ENCODE assay signal across 27 cellular contexts in the genomic region with DNA sequence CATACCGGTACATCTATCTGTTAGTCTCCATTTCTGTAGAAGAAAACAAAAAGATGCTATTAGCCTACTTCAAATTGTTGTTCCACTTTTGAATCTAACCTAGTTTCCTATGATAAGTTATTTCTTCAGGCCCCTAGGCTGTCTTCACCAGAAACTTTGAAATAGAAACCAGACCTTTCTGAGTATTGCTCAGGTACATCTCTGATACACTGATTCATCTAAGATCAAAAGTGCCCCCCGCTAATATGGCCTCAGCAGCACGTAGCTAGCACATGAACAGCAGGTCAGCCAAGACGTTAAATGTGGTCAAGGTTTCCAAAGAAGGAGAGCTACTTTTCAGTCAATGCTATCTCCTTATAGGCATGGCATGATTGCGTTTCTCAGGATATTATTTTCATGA. TPM values are rescaled to one million over a fixed set of nuclear protein-coding genes. Genes with fewer than 3 reads are reported as not detected.
"Had no signal": no experiment of that assay in that cellular context is flagged by ENCODE, and none has a peak within 500 bp of the region (broad histone marks: within the 10 kb centered on the region; RNA-seq: fewer than 3 reads in every experiment).

No MANE protein-coding gene starts in this region.

- H3K27me3 Mint-ChIP-seq: naive B cell; stimulated activated naive CD8-positive, alpha-beta T cell treated with anti-CD3 and anti-CD28 coated beads, Interleukin-15, amount 100 ng/mL, for 72 hours had no signal

- H3K27me3 ChIP-seq: esophagus muscularis mucosa, gastroesophageal sphincter, heart left ventricle, hepatocyte, left lung, neutrophil, pancreas, right lobe of liver, suprapubic skin, vagina had no signal

- ATAC-seq: foreskin keratinocyte; gastroesophageal sphincter; heart left ventricle; left cardiac atrium; left lung; mucosa of descending colon; natural killer cell treated with Interleukin-12 subunit alpha and Interleukin-12 subunit beta and Interleukin-15 and Interleukin-18, amount 100 ng/mL, for 72 hours; pancreas; right lobe of liver; stimulated activated naive CD8-positive, alpha-beta T cell treated with anti-CD3 and anti-CD28 coated beads, Interleukin-15, amount 100 ng/mL, for 72 hours had no signal

- H3K36me3 ChIP-seq: esophagus muscularis mucosa, gastroesophageal sphincter, heart left ventricle, left lung, neutrophil, pancreas, right lobe of liver, vagina had no signal

- H3K4me3 Mint-ChIP-seq: mesothelial cell of epicardium; naive B cell; natural killer cell treated with Interleukin-12 subunit alpha and Interleukin-12 subunit beta and Interleukin-15 and Interleukin-18, amount 100 ng/mL, for 72 hours; neural crest cell; stimulated activated naive CD8-positive, alpha-beta T cell treated with anti-CD3 and anti-CD28 coated beads, Interleukin-15, amount 100 ng/mL, for 72 hours had no signal

- H3K4me1 ChIP-seq: foreskin keratinocyte, left lung, pancreas, right lobe of liver, suprapubic skin, vagina had no signal

- H3K9me3 ChIP-seq: esophagus muscularis mucosa, gastroesophageal sphincter, heart left ventricle, left lung, mucosa of descending colon, neutrophil, pancreas, right lobe of liver, suprapubic skin, vagina had no signal

- H3K4me3 ChIP-seq: esophagus muscularis mucosa, gastroesophageal sphincter, heart left ventricle, hepatocyte, left lung, mucosa of descending colon, pancreas, right lobe of liver, suprapubic skin, vagina had no signal

- H3K27ac ChIP-seq: esophagus muscularis mucosa, foreskin keratinocyte, gastroesophageal sphincter, heart left ventricle, hepatocyte, left lung, neutrophil, pancreas, right lobe of liver, suprapubic skin, vagina had no signal

- H3K9me3 Mint-ChIP-seq: natural killer cell treated with Interleukin-12 subunit alpha and Interleukin-12 subunit beta and Interleukin-15 and Interleukin-18, amount 100 ng/mL, for 72 hours; stimulated activated naive CD8-positive, alpha-beta T cell treated with anti-CD3 and anti-CD28 coated beads, Interleukin-15, amount 100 ng/mL, for 72 hours had no signal

- H3K27ac Mint-ChIP-seq: mesothelial cell of epicardium; natural killer cell treated with Interleukin-12 subunit alpha and Interleukin-12 subunit beta and Interleukin-15 and Interleukin-18, amount 100 ng/mL, for 72 hours; stimulated activated naive CD8-positive, alpha-beta T cell treated with anti-CD3 and anti-CD28 coated beads, Interleukin-15, amount 100 ng/mL, for 72 hours had no signal

- DNase-seq: dermis blood vessel endothelial cell; effector memory CD4-positive, alpha-beta T cell; foreskin keratinocyte; heart left ventricle; left cardiac atrium; left lung; mesenchymal stem cell; mucosa of descending colon; naive B cell; pancreas; right lobe of liver; small intestine; stimulated activated CD4-positive, alpha-beta T cell treated with anti-CD3 and anti-CD28 coated beads, Interleukin-15, amount 100 ng/mL, for 24 hours; stimulated activated CD4-positive, alpha-beta T cell treated with anti-CD3 and anti-CD28 coated beads, Interleukin-2, amount 100 ng/mL, for 48 hours; stimulated activated naive CD4-positive, alpha-beta T cell; stimulated activated naive CD8-positive, alpha-beta T cell treated with anti-CD3 and anti-CD28 coated beads, Interleukin-15, amount 100 ng/mL, for 72 hours; trophoblast cell had no signal

- H3K36me3 Mint-ChIP-seq: mesothelial cell of epicardium had no signal

RNA-seq across cellular contexts. Expression of a gene that starts 23.6 kb away (rescaled TPM):
- total RNA-seq: foreskin keratinocyte, heart left ventricle, kidney epithelial cell, neural crest cell had no signal
